Comparison of ENCODE assay signal across 1 cellular context in genomic region chr1:150235436-150235851, GRCh38.
TF ChIP-seq lines count a peak whose summit lies in the region.

No MANE protein-coding gene starts in this region.

TF ChIP-seq in GM23338, 12 proteins besides CTCF, POLR2A, EP300 and RAD21 (continued from another document):
- TF ChIP-seq ZNF462 (CRISPR knock-in tag; IDR thresholded peaks at IDR 0.05) (no peak), JUNB (IDR thresholded peaks at IDR 0.05; ENCODE audit: unreplicated experiment) (no peak), STAT1 (IDR thresholded peaks at IDR 0.05; ENCODE audit: unreplicated experiment) (no peak)
